9 cellular contexts compared by ENCODE assay signal in genomic region chr19:17671906-17672305, GRCh38. TPM values are rescaled to one million over a fixed set of nuclear protein-coding genes. Genes with fewer than 3 reads are reported as not detected.
A peak's percentile ranks its signal among the peaks of the same experiment; 100 is the strongest.
DNase-seq lines count a peak whose midpoint lies in the region; ATAC-seq and TF ChIP-seq lines count a peak whose summit lies in the region.
"Had no signal": no experiment of that assay in that cellular context is flagged by ENCODE, and none has a peak within 500 bp of the region (broad histone marks: within the 10 kb centered on the region; RNA-seq: fewer than 3 reads in every experiment).

No MANE protein-coding gene starts in this region.

- CTCF ChIA-PET in Caco-2 (lab: Charles Lee) = no interaction called here

- H3K4me1 ChIP-seq in Caco-2 (no peaks in the 10 kb centered on the region), foreskin keratinocyte (no peaks in the 10 kb centered on the region)

- H3K9me3 ChIP-seq in Caco-2 = no peaks in the 10 kb centered on the region

- intact Hi-C loops in Caco-2 (cut with micrococcal nuclease; ENCODE audit: unreplicated experiment) = no loop called here
- intact Hi-C loops in sciatic nerve (cut with DNase I) = no loop called here

- H3K27me3 ChIP-seq in Caco-2 (replicated peaks; ENCODE audit: control insufficient read depth, insufficient read depth, low read length) (no peaks in the 10 kb centered on the region), foreskin keratinocyte (peaks cover 3% of the 10 kb centered on the region)

- peak; percentile 27 for ATAC-seq in foreskin keratinocyte
- no peak for ATAC-seq in HG03520 (IDR thresholded peaks at IDR 0.05; ENCODE audit: unreplicated experiment)
- ATAC-seq in sciatic nerve = no peak

- no peak overlapping the region for H3K4me3 ChIP-seq in Caco-2 (ENCODE audit: low read depth, low read length)

- no peak overlapping the region for H3K4me3 Mint-ChIP-seq in Caco-2 (ENCODE audit: unreplicated experiment)

- H3K9me3 Mint-ChIP-seq in Caco-2 (ENCODE audit: unreplicated experiment) = no peaks in the 10 kb centered on the region

- H3K27ac ChIP-seq in foreskin keratinocyte = no peak overlapping the region

- TF ChIP-seq CTCF in Caco-2 (IDR thresholded peaks at IDR 0.05; ENCODE audit: insufficient read depth in 1 of 2, low read depth in 1 of 2, low read length in 1 of 2, severe bottlenecking in 1 of 2, unreplicated experiment in 1 of 2) (no peak), foreskin keratinocyte (conservative IDR thresholded peaks at IDR 0.05) (no peak)

- POLR2A ChIA-PET in Caco-2 (lab: Charles Lee) = no interaction called here

- BruUV-seq in Caco-2 (replicated peaks; lab: Mats Ljungman, UMichigan) = no TSS peak

- peaks cover 10% of the 10 kb centered on the region for H3K27me3 Mint-ChIP-seq in Caco-2 (ENCODE audit: insufficient read depth, unreplicated experiment)

- H3K36me3 Mint-ChIP-seq in Caco-2 (ENCODE audit: insufficient read depth, unreplicated experiment) = no peaks in the 10 kb centered on the region

- H3K36me3 ChIP-seq in Caco-2 (ENCODE audit: control insufficient read depth, insufficient read depth, low read length) = no peaks in the 10 kb centered on the region

- DNase-seq in Caco-2 (peak; percentile 59 to 61), HCEC 1CT (peak; percentile 25), SW480 (ENCODE audit: low spot score) (peak; percentile 31), foreskin keratinocyte (peak; percentile 13 to 47), GF-D8 (lab: John Stamatoyannopoulos, UW) (no peak), sciatic nerve (ENCODE audit: low spot score) (no peak), SKM-1 (lab: John Stamatoyannopoulos, UW; ENCODE audit: unreplicated experiment) (no peak)

- no peak overlapping the region for H3K27ac Mint-ChIP-seq in Caco-2 (ENCODE audit: unreplicated experiment)

- no peaks in the 10 kb centered on the region for H3K4me1 Mint-ChIP-seq in Caco-2 (ENCODE audit: low read depth, unreplicated experiment)

RNA-seq across cellular contexts. Expression of gene UNC13A, which starts 16.2 kb away (rescaled TPM):
- total RNA-seq in Caco-2 (2022) (0.18 and 0.23 TPM in 2 replicates), foreskin keratinocyte (0.03 and 0.04 TPM in 2 replicates), sciatic nerve (0.13 TPM)
- under 0.01 TPM in 1 of 2 replicates, not detected in the other for polyA plus RNA-seq in foreskin keratinocyte
- total RNA-seq: skeletal muscle tissue had no signal

RNA-seq across cellular contexts. Expression of gene MAP1S, which starts 47.4 kb away (rescaled TPM):
- total RNA-seq in Caco-2 (2022) = 51.4 and 58.2 TPM in 2 replicates
- total RNA-seq in foreskin keratinocyte = 23.5 and 25.3 TPM in 2 replicates
- polyA plus RNA-seq in foreskin keratinocyte = 28.4 and 35.9 TPM in 2 replicates
- total RNA-seq in sciatic nerve = 55.8 TPM

Comparison
In these comparisons a context has a peak if more than half of its experiments do, and no peak if none do; other contexts are left out.
1. DNase-seq: peak in Caco-2 (2 of 2), HCEC 1CT (single experiment), SW480 (single experiment) and foreskin keratinocyte (2 of 2); none in GF-D8 (single experiment), sciatic nerve (single experiment) and SKM-1 (single experiment).